ENCODE assay signal across 30 cellular contexts in genomic region chr4:182208651-182209050, GRCh38. TPM values are rescaled to one million over a fixed set of nuclear protein-coding genes. Genes with fewer than 3 reads are reported as not detected.
DNase-seq lines count a peak whose midpoint lies in the region; ATAC-seq and TF ChIP-seq lines count a peak whose summit lies in the region.
"Had no signal": no experiment of that assay in that cellular context is flagged by ENCODE, and none has a peak within 500 bp of the region (broad histone marks: within the 10 kb centered on the region; RNA-seq: fewer than 3 reads in every experiment).

No MANE protein-coding gene starts in this region.

- TF ChIP-seq EP300 in sigmoid colon (IDR thresholded peaks at IDR 0.05): no peak

- H3K36me3 Mint-ChIP-seq in activated CD8-positive, alpha-beta T cell treated with anti-CD3 and anti-CD28 coated beads for 36 hours (ENCODE audit: low read depth): no peaks in the 10 kb centered on the region

- H3K27me3 ChIP-seq in AG04450 (ENCODE audit: control insufficient read depth, insufficient read depth, low read length) (no peaks in the 10 kb centered on the region), adrenal gland (no peaks in the 10 kb centered on the region), sigmoid colon (no peaks in the 10 kb centered on the region)
- H3K27me3 ChIP-seq: BLaER1, pancreas, right lobe of liver had no signal

- intact Hi-C loops in adrenal gland (cut with DNase I): no loop called here
- intact Hi-C loops in sigmoid colon (cut with DNase I): loop anchor here (10.0 kb wide), 1 partner anchor 64 kb away; no protein-coding TSS in a partner anchor
- intact Hi-C loops in activated CD8-positive, alpha-beta T cell treated with anti-CD3 and anti-CD28 coated beads for 36 hours (cut with micrococcal nuclease): no loop called here

- no peaks in the 10 kb centered on the region for H3K9me3 ChIP-seq in AG04450 (ENCODE audit: control insufficient read depth, insufficient read depth, low read length)
- H3K9me3 ChIP-seq in adrenal gland (replicated peaks in 1 of 3): no peaks in the 10 kb centered on the region
- H3K9me3 ChIP-seq in sigmoid colon: no peaks in the 10 kb centered on the region
- H3K9me3 ChIP-seq: BLaER1, heart right ventricle, pancreas, right lobe of liver had no signal

- H3K4me1 ChIP-seq in adrenal gland (replicated peaks in 1 of 2): peaks cover 13 to 27% of the 10 kb centered on the region in 2 donors
- peaks cover 0 to 24% (median 15%) of the 10 kb centered on the region in 4 donors for H3K4me1 ChIP-seq in sigmoid colon
- H3K4me1 ChIP-seq: pancreas had no signal

- WGBS in adrenal gland, 4 donors: 79 to 89% (median 85%) methylated on average over 6 of the region's 6 CpGs
- WGBS in sigmoid colon, 2 donors: 87 to 91% methylated on average over 6 of the region's 6 CpGs

- H3K4me3 ChIP-seq in AG04450 (ENCODE audit: low read depth, low read length) (no peak overlapping the region), adrenal gland (no peak overlapping the region), sigmoid colon (no peak overlapping the region), foreskin fibroblast (ENCODE audit: low read depth in 1 of 2, low read length in 2 of 2) (no peak overlapping the region)
- H3K4me3 ChIP-seq: BLaER1, dorsolateral prefrontal cortex, heart right ventricle, pancreas, right lobe of liver had no signal

- DNase-seq in AG04450 (ENCODE audit: low read depth, low spot score) (no peak), adrenal gland (peak in 1 of 7 donors; percentile 12), left lobe of liver (ENCODE audit: low spot score) (no peak), sigmoid colon (no peak), NCI-H345 treated with DMSO at 0.1 percent for 48 hours (lab: John Stamatoyannopoulos, UW; ENCODE audit: unreplicated experiment) (no peak), foreskin fibroblast (no peak)
- DNase-seq in activated CD8-positive, alpha-beta T cell treated with anti-CD3 and anti-CD28 coated beads for 36 hours: no peak
- DNase-seq in stimulated activated CD8-positive, alpha-beta memory T cell treated with anti-CD3 and anti-CD28 coated beads, Interleukin-4, amount 100 ng/mL, for 48 hours: no peak
- DNase-seq: activated CD4-positive, alpha-beta T cell treated with anti-CD3 and anti-CD28 coated beads, Interleukin-2, amount 10 ng/mL, durations not matched to agents 7 days and 5 days; activated naive CD4-positive, alpha-beta T cell treated with anti-CD3 and anti-CD28 coated beads, Interleukin-2, amount 50 U/mL, for 16 hours; aorta; central memory CD4-positive, alpha-beta T cell; DMS79; dorsolateral prefrontal cortex; GF-D8; H7; heart right ventricle; midbrain; NCI-H1092; NCI-H187; NCI-H526 treated with DMSO at 0.1 percent for 48 hours; pancreas; right lobe of liver; RPMI8226; stimulated activated CD4-positive, alpha-beta T cell treated with anti-CD3 and anti-CD28 coated beads, Interleukin-1b, Interleukin-23, amount 100 ng/mL, for 48 hours; WERI-Rb-1 had no signal

- H3K27ac ChIP-seq in AG04450 (ENCODE audit: low read depth, low read length) (peak overlapping the region; percentile 80), adrenal gland (peak overlapping the region; percentile 49 to 89 (median 74)), sigmoid colon (peak overlapping the region; percentile 30 to 75 (median 68))
- H3K27ac ChIP-seq: BLaER1, dorsolateral prefrontal cortex, heart right ventricle, HL-60, pancreas, right lobe of liver, WERI-Rb-1 had no signal

- H3K27me3 Mint-ChIP-seq in activated CD8-positive, alpha-beta T cell treated with anti-CD3 and anti-CD28 coated beads for 36 hours: no peaks in the 10 kb centered on the region
- H3K27me3 Mint-ChIP-seq: activated CD4-positive, alpha-beta T cell treated with anti-CD3 and anti-CD28 coated beads, Interleukin-2, amount 10 ng/mL, durations not matched to agents 7 days and 5 days had no signal

- H3K36me3 ChIP-seq in adrenal gland (replicated peaks in 1 of 2) (no peaks in the 10 kb centered on the region), sigmoid colon (no peaks in the 10 kb centered on the region)
- H3K36me3 ChIP-seq: BLaER1, heart right ventricle, pancreas, right lobe of liver, WERI-Rb-1 had no signal

- peak; percentile 38 for ATAC-seq in left lobe of liver
- ATAC-seq in activated CD8-positive, alpha-beta T cell treated with anti-CD3 and anti-CD28 coated beads for 36 hours: no peak
- ATAC-seq: right lobe of liver had no signal

- H3K4me3 Mint-ChIP-seq in activated CD8-positive, alpha-beta T cell treated with anti-CD3 and anti-CD28 coated beads for 36 hours: no peak overlapping the region
- H3K4me3 Mint-ChIP-seq: activated CD4-positive, alpha-beta T cell treated with anti-CD3 and anti-CD28 coated beads, Interleukin-2, amount 10 ng/mL, durations not matched to agents 7 days and 5 days; activated T-helper 1 cell treated with anti-CD3 and anti-CD28 coated beads, Interleukin-12 subunit alpha, Interleukin-12 subunit beta, Interleukin-2, Interleukin-4 antibody, amounts not matched to agents 30 ng/mL and 10 ng/mL and 1 ng/mL, durations not matched to agents 14 hours and 24 hours and 36 hours had no signal

- CTCF ChIA-PET in AG04450 (lab: Charles Lee): interaction anchor here (0.6 kb wide), 1 partner anchor 249 kb away, joined by 4 read pairs; no protein-coding TSS in a partner anchor
- CTCF ChIA-PET in activated CD8-positive, alpha-beta T cell treated with anti-CD3 and anti-CD28 coated beads for 36 hours (lab: Charles Lee): no interaction called here

- no peaks in the 10 kb centered on the region for H3K9me3 Mint-ChIP-seq in activated CD8-positive, alpha-beta T cell treated with anti-CD3 and anti-CD28 coated beads for 36 hours
- H3K9me3 Mint-ChIP-seq: activated CD4-positive, alpha-beta T cell treated with anti-CD3 and anti-CD28 coated beads, Interleukin-2, amount 10 ng/mL, durations not matched to agents 7 days and 5 days; activated T-helper 1 cell treated with anti-CD3 and anti-CD28 coated beads, Interleukin-12 subunit alpha, Interleukin-12 subunit beta, Interleukin-2, Interleukin-4 antibody, amounts not matched to agents 30 ng/mL and 10 ng/mL and 1 ng/mL, durations not matched to agents 14 hours and 24 hours and 36 hours had no signal

- no peak for TF ChIP-seq POLR2A in adrenal gland (IDR thresholded peaks at IDR 0.05)
- no peak for TF ChIP-seq POLR2A in sigmoid colon (IDR thresholded peaks at IDR 0.05)

- no peaks in the 10 kb centered on the region for H3K4me1 Mint-ChIP-seq in activated CD8-positive, alpha-beta T cell treated with anti-CD3 and anti-CD28 coated beads for 36 hours (ENCODE audit: low read depth)
- H3K4me1 Mint-ChIP-seq: activated CD4-positive, alpha-beta T cell treated with anti-CD3 and anti-CD28 coated beads, Interleukin-2, amount 10 ng/mL, durations not matched to agents 7 days and 5 days had no signal

- H3K27ac Mint-ChIP-seq in activated CD8-positive, alpha-beta T cell treated with anti-CD3 and anti-CD28 coated beads for 36 hours: no peak overlapping the region
- H3K27ac Mint-ChIP-seq: activated CD4-positive, alpha-beta T cell treated with anti-CD3 and anti-CD28 coated beads, Interleukin-2, amount 10 ng/mL, durations not matched to agents 7 days and 5 days; activated T-helper 1 cell treated with anti-CD3 and anti-CD28 coated beads, Interleukin-12 subunit alpha, Interleukin-12 subunit beta, Interleukin-2, Interleukin-4 antibody, amounts not matched to agents 30 ng/mL and 10 ng/mL and 1 ng/mL, durations not matched to agents 14 hours and 24 hours and 36 hours had no signal

- TF ChIP-seq CTCF in AG04450 (IDR thresholded peaks at IDR 0.05; ENCODE audit: low read depth, low read length) (no peak), adrenal gland (IDR thresholded peaks at IDR 0.05) (no peak), sigmoid colon (IDR thresholded peaks at IDR 0.05) (no peak), foreskin fibroblast (IDR thresholded peaks at IDR 0.05; ENCODE audit: low read depth, low read length) (no peak)
- no peak for TF ChIP-seq CTCF in activated CD8-positive, alpha-beta T cell treated with anti-CD3 and anti-CD28 coated beads for 36 hours (IDR thresholded peaks at IDR 0.05)

- POLR2A ChIA-PET in AG04450 (lab: Yijun Ruan, JAX): no interaction called here
- POLR2A ChIA-PET in activated CD8-positive, alpha-beta T cell treated with anti-CD3 and anti-CD28 coated beads for 36 hours (lab: Charles Lee): no interaction called here

RNA-seq across cellular contexts. Expression of gene TENM3, which starts 34.6 kb away (rescaled TPM):
- polyA plus RNA-seq in AG04450 (2011; rRNA removed) (54.9 TPM in 2 replicates), adrenal gland (10 to 100 TPM in 1 of 3 donors, 1 to 10 TPM in 2; 2.6 to 14.4 (median 3.2) TPM), sigmoid colon (1 to 10 TPM in 1 of 3 donors, under 1 TPM in 1, not detected in 1; 0.60 to 1.5 TPM)
- polyA minus RNA-seq in AG04450 (2011; rRNA and poly(A)+ RNA removed): 224 and 244 TPM in 2 replicates
- total RNA-seq in adrenal gland (10 to 100 TPM; 29.4 to 54.4 (median 47.3) TPM), left lobe of liver (1.4 TPM), sigmoid colon (10 to 100 TPM; 28.8 to 82.3 (median 58.1) TPM)
- total RNA-seq in activated CD8-positive, alpha-beta T cell treated with anti-CD3 and anti-CD28 coated beads for 36 hours: not detected
- total RNA-seq: activated CD4-positive, alpha-beta T cell treated with anti-CD3 and anti-CD28 coated beads, Interleukin-2, amount 10 ng/mL, durations not matched to agents 7 days and 5 days; activated T-helper 1 cell treated with anti-CD3 and anti-CD28 coated beads, Interleukin-12 subunit alpha, Interleukin-12 subunit beta, Interleukin-2, Interleukin-4 antibody, amounts not matched to agents 30 ng/mL and 10 ng/mL and 1 ng/mL, durations not matched to agents 14 hours and 24 hours and 36 hours; T-helper 2 cell treated with Interferon-gamma antibody and Interleukin-4, amounts not matched to agents 100 ng/mL and 5 ng/mL, for 36 hours had no signal

Comparison
In these comparisons a context has a peak if more than half of its experiments do, and no peak if none do; other contexts are left out.
1. RNA of gene TENM3, which starts 34.6 kb away (total RNA-seq): 28.8 to 82.3 TPM in sigmoid colon and 29.4 to 54.4 TPM in adrenal gland; 1.4 TPM in left lobe of liver (single experiment) and not detected in activated CD8-positive, alpha-beta T cell treated with anti-CD3 and anti-CD28 coated beads for 36 hours; every median in the first group is over 10 times any median in the second.
2. Peak in every context shown above with its lines, with median percentiles within 50 percentile points of each other: H3K27ac ChIP-seq.